8 cellular contexts compared by ENCODE assay signal in genomic region chr9:92728831-92729734, GRCh38. TPM values are rescaled to one million over a fixed set of nuclear protein-coding genes. Genes with fewer than 3 reads are reported as not detected.
DNase-seq lines count a peak whose midpoint lies in the region; ATAC-seq and TF ChIP-seq lines count a peak whose summit lies in the region.

No MANE protein-coding gene starts in this region.

- H3K9me3 ChIP-seq in right cardiac atrium (ENCODE audit: control insufficient read depth, low read length): no peaks in the 10 kb centered on the region

- CTCF ChIA-PET in activated naive CD4-positive, alpha-beta T cell treated with anti-CD3 and anti-CD28 coated beads for 36 hours (lab: Charles Lee): no interaction called here

- H3K27ac ChIP-seq in right cardiac atrium (ENCODE audit: low read length): no peak overlapping the region

- no peaks in the 10 kb centered on the region for H3K27me3 ChIP-seq in right cardiac atrium (ENCODE audit: control insufficient read depth, insufficient read depth)

- H3K27ac Mint-ChIP-seq in type B pancreatic cell: no peak overlapping the region
- H3K27ac Mint-ChIP-seq in activated naive CD4-positive, alpha-beta T cell treated with anti-CD3 and anti-CD28 coated beads for 36 hours: no peak overlapping the region

- peaks cover 13% of the 10 kb centered on the region for H3K36me3 Mint-ChIP-seq in type B pancreatic cell
- peaks cover 3% of the 10 kb centered on the region for H3K36me3 Mint-ChIP-seq in activated naive CD4-positive, alpha-beta T cell treated with anti-CD3 and anti-CD28 coated beads for 36 hours (ENCODE audit: low read depth)

- ATAC-seq in GM18873 (IDR thresholded peaks at IDR 0.05; ENCODE audit: low FRiP score, unreplicated experiment): peak; percentile 63
- ATAC-seq in HG03045 (IDR thresholded peaks at IDR 0.05; ENCODE audit: unreplicated experiment): peak; percentile 89
- peak; percentile 44 to 53 for ATAC-seq in right cardiac atrium

- DNase-seq in AG09319 (ENCODE audit: extremely low read depth, low read depth) (no peak), SHP77 (lab: John Stamatoyannopoulos, UW) (peak; percentile 10 to 21), right cardiac atrium (peak in 2 of 3 donors; percentile 67 to 69), type B pancreatic cell (ENCODE audit: extremely low spot score, unreplicated experiment) (peak; percentile 65), T1000 (lab: John Stamatoyannopoulos, UW) (no peak)
- DNase-seq in activated naive CD4-positive, alpha-beta T cell treated with anti-CD3 and anti-CD28 coated beads for 36 hours: no peak

- H3K4me1 Mint-ChIP-seq in type B pancreatic cell (ENCODE audit: unreplicated experiment): peaks cover 12% of the 10 kb centered on the region
- peaks cover 10% of the 10 kb centered on the region for H3K4me1 Mint-ChIP-seq in activated naive CD4-positive, alpha-beta T cell treated with anti-CD3 and anti-CD28 coated beads for 36 hours (ENCODE audit: low read depth)

- H3K4me3 Mint-ChIP-seq in type B pancreatic cell: no peak overlapping the region
- no peak overlapping the region for H3K4me3 Mint-ChIP-seq in activated naive CD4-positive, alpha-beta T cell treated with anti-CD3 and anti-CD28 coated beads for 36 hours

- TF ChIP-seq CTCF in AG09319 (IDR thresholded peaks at IDR 0.05; ENCODE audit: low read depth, low read length) (peak; percentile 40), type B pancreatic cell (conservative IDR thresholded peaks at IDR 0.05) (peak; percentile 51)

- no peaks in the 10 kb centered on the region for H3K9me3 Mint-ChIP-seq in type B pancreatic cell
- no peaks in the 10 kb centered on the region for H3K9me3 Mint-ChIP-seq in activated naive CD4-positive, alpha-beta T cell treated with anti-CD3 and anti-CD28 coated beads for 36 hours

- H3K4me3 ChIP-seq in right cardiac atrium (ENCODE audit: low read length): no peak overlapping the region

- no peaks in the 10 kb centered on the region for H3K27me3 Mint-ChIP-seq in type B pancreatic cell
- H3K27me3 Mint-ChIP-seq in activated naive CD4-positive, alpha-beta T cell treated with anti-CD3 and anti-CD28 coated beads for 36 hours (ENCODE audit: low read depth): no peaks in the 10 kb centered on the region

- intact Hi-C loops in right cardiac atrium (cut with DNase I): loop anchor here in 1 of 4 donors (10.0 kb wide), 1 partner anchor 66 kb away; no protein-coding TSS in a partner anchor
- intact Hi-C loops in activated naive CD4-positive, alpha-beta T cell treated with anti-CD3 and anti-CD28 coated beads for 36 hours (cut with micrococcal nuclease): no loop called here

- WGBS in right cardiac atrium: 77% methylated on average over 22 of the region's 22 CpGs

- peaks cover 7% of the 10 kb centered on the region for H3K4me1 ChIP-seq in right cardiac atrium (ENCODE audit: control insufficient read depth, insufficient read depth, low read length)

RNA-seq across cellular contexts. Expression of gene BICD2, which starts 35.5 kb away (rescaled TPM):
- total RNA-seq in right cardiac atrium (10 to 100 TPM; 29.5 to 36.0 (median 33.8) TPM), type B pancreatic cell (ENCODE audit: low replicate concordance) (26.8 and 28.6 TPM in 2 replicates)
- 20.0 TPM for polyA plus RNA-seq in right cardiac atrium
- 10 to 100 TPM; 11.2 to 12.0 TPM for total RNA-seq in activated naive CD4-positive, alpha-beta T cell treated with anti-CD3 and anti-CD28 coated beads for 36 hours

RNA-seq across cellular contexts. Expression of gene IPPK, which starts 59.2 kb away (rescaled TPM):
- total RNA-seq in right cardiac atrium (10 to 100 TPM; 10.2 to 20.9 (median 11.6) TPM), type B pancreatic cell (ENCODE audit: low replicate concordance) (8.1 and 11.6 TPM in 2 replicates)
- 8.6 TPM for polyA plus RNA-seq in right cardiac atrium
- total RNA-seq in activated naive CD4-positive, alpha-beta T cell treated with anti-CD3 and anti-CD28 coated beads for 36 hours: 1 to 10 TPM; 7.6 to 8.2 TPM

Comparison
In these comparisons a context has a peak if more than half of its experiments do, and no peak if none do; other contexts are left out.
1. DNase-seq: peak in SHP77 (2 of 2), right cardiac atrium (2 of 3) and type B pancreatic cell (single experiment); none in AG09319 (single experiment), T1000 (single experiment) and activated naive CD4-positive, alpha-beta T cell treated with anti-CD3 and anti-CD28 coated beads for 36 hours (single experiment).
2. Peak in every context shown above with its lines, with median percentiles within 50 percentile points of each other: ATAC-seq.